ENCODE assay signal across 8 cellular contexts in the genomic region with DNA sequence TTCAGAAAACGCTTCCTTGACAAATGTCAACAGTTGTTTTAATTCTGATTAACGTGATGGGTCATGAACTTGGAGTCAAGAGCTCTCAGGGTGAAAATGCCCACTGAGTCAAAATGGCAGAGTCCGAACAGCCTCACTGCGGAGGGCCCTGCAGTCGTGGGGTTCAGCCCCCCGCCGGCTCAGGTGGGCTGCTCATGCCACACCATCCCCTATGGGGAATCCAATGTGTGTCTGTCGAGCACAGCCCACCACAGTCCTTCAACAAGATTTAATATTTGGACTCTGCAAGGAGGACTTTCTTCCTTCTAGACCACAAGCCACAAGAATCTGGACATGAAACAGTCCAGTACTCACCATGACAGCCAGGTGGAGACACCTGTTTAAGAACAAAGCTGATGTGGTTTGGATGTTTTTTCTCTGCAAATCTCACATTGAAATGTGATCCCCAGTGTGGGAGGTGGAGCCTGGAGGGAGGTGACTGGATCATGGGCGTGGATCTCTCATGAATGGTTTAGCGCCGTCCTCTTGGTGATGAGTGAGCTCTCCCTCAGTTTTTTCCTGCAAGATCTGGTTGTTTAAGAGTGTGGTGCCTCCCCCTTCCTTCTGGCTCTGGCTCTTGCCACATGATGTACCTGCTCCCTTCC.
A peak's percentile ranks its signal among the peaks of the same experiment; 100 is the strongest.
DNase-seq lines count a peak whose midpoint lies in the region; FAIRE-seq and TF ChIP-seq lines count a peak whose summit lies in the region.
"Had no signal": no experiment of that assay in that cellular context is flagged by ENCODE, and none has a peak within 500 bp of the region (broad histone marks: within the 10 kb centered on the region; RNA-seq: fewer than 3 reads in every experiment).

No MANE protein-coding gene starts in this region.

- FAIRE-seq in H1 (lab: Jason Lieb, UNC), result peak; percentile 86

- H3K9me3 ChIP-seq in H1 (ENCODE audit: insufficient read depth in 2 of 2, low read depth in 1 of 2, low read length in 1 of 2), result no peaks in the 10 kb centered on the region
- no peaks in the 10 kb centered on the region for H3K9me3 ChIP-seq in parathyroid adenoma (ENCODE audit: control insufficient read depth, low read length)

- H2AFZ ChIP-seq in H1 (ENCODE audit: low read length), result 0 out of 2 replicates have a peak overlapping the region, but pooled peaks have one; percentile 74
- H2AFZ ChIP-seq in parathyroid adenoma, result no peak overlapping the region

- H3K27me3 ChIP-seq in H7 (ENCODE audit: control insufficient read depth, insufficient read depth, low read length) (no peaks in the 10 kb centered on the region), H1 (replicated peaks in 1 of 4; ENCODE audit: control insufficient read depth in 3 of 4, extremely low read depth in 1 of 4, insufficient read depth in 3 of 4, low read length in 3 of 4) (no peaks in the 10 kb centered on the region; a peak in 1 of 7 replicates), parathyroid adenoma (ENCODE audit: control insufficient read depth, insufficient read depth, low read length) (no peaks in the 10 kb centered on the region)

- no peak overlapping the region for H3K23ac ChIP-seq in H1 (ENCODE audit: insufficient read length)

- DNase-seq in H7, result peak; percentile 85
- peak; percentile 91 for DNase-seq in NCI-H2107 treated with DMSO at 0.1 percent for 48 hours (lab: John Stamatoyannopoulos, UW; ENCODE audit: unreplicated experiment)
- peak; percentile 41 to 64 for DNase-seq in H1 (ENCODE audit: low read depth in 1 of 2, low spot score in 2 of 2)
- no peak for DNase-seq in activated T-cell treated with anti-CD3 and anti-CD28 coated beads for 4 hours
- no peak for DNase-seq in effector CD4-positive, alpha-beta T cell
- DNase-seq in HEK293T (ENCODE audit: extremely low spot score), result no peak

- CTCF ChIA-PET in H1 (lab: Charles Lee; ENCODE audit: partially characterized antibody) (no interaction called here), HEK293T (lab: Yijun Ruan, JAX) (no interaction called here)

- no peaks in the 10 kb centered on the region for H3K36me3 ChIP-seq in H7 (replicated peaks; ENCODE audit: control insufficient read depth, insufficient read depth, low read length)
- no peaks in the 10 kb centered on the region for H3K36me3 ChIP-seq in H1 (ENCODE audit: control insufficient read depth in 2 of 4, insufficient read depth in 4 of 4, low read length in 3 of 4)
- H3K36me3 ChIP-seq in parathyroid adenoma (ENCODE audit: control insufficient read depth, insufficient read depth, low read length), result no peaks in the 10 kb centered on the region

- no peak overlapping the region for H2BK5ac ChIP-seq in H1 (ENCODE audit: low read depth, low read length)

- H3K4me3 ChIP-seq in H7 (ENCODE audit: insufficient read depth, low read depth, low read length) (no peak overlapping the region), H1 (ENCODE audit: extremely low read depth in 1 of 4, insufficient read depth in 2 of 4, low read depth in 3 of 4, low read length in 4 of 4) (peak overlapping the region in 1 of 4 experiments; percentile 47; a peak in 1 of 8 replicates), parathyroid adenoma (ENCODE audit: low read depth, low read length) (no peak overlapping the region)
- H3K4me3 ChIP-seq: skin epidermis had no signal

- no peak overlapping the region for H2AK5ac ChIP-seq in H1 (ENCODE audit: low read depth, low read length)

- no peak overlapping the region for H4K91ac ChIP-seq in H1 (replicated peaks; ENCODE audit: insufficient read length, low read length)

- POLR2A ChIA-PET in H1 (lab: Charles Lee; ENCODE audit: partially characterized antibody), result no interaction called here
- POLR2A ChIA-PET in HEK293T (lab: Yijun Ruan, JAX), result no interaction called here

- no peak overlapping the region for H3K4ac ChIP-seq in H1 (replicated peaks; ENCODE audit: insufficient read length, low read depth, low read length)

- no peak overlapping the region; the same call in 1 of the 2 replicates for H3K18ac ChIP-seq in H1 (ENCODE audit: extremely low read depth, low read length)

- H3K27ac ChIP-seq in H1 (ENCODE audit: low read depth, low read length), result no peak overlapping the region
- H3K27ac ChIP-seq in parathyroid adenoma, result no peak overlapping the region
- H3K27ac ChIP-seq: skin epidermis had no signal

- H3K79me1 ChIP-seq in H1 (ENCODE audit: low read depth, low read length), result no peaks in the 10 kb centered on the region

- H3K4me2 ChIP-seq in H1 (ENCODE audit: insufficient read depth in 1 of 2, low read depth in 2 of 2, low read length in 2 of 2), result peak overlapping the region; percentile 28 to 60; a peak in 3 of 4 replicates
- no peak overlapping the region for H3K4me2 ChIP-seq in parathyroid adenoma (ENCODE audit: low read length)

- H2BK120ac ChIP-seq in H1 (replicated peaks; ENCODE audit: low read depth, low read length), result no peak overlapping the region

- H3K4me1 ChIP-seq in H1 (replicated peaks in 1 of 4; ENCODE audit: control insufficient read depth in 3 of 4, insufficient read depth in 4 of 4, low read length in 3 of 4) (peaks cover 0 to 2% (median 0%) of the 10 kb centered on the region in 4 experiments; a peak in 3 of 7 replicates), parathyroid adenoma (peaks cover 8% of the 10 kb centered on the region)

- H3K79me2 ChIP-seq in H1 (ENCODE audit: control insufficient read depth in 1 of 2, insufficient read depth in 2 of 2, low read length in 2 of 2) (no peaks in the 10 kb centered on the region), parathyroid adenoma (no peaks in the 10 kb centered on the region)

- no peaks in the 10 kb centered on the region for H3K23me2 ChIP-seq in H1 (ENCODE audit: low read depth, low read length)

- H4K8ac ChIP-seq in H1 (ENCODE audit: extremely low read depth, insufficient read depth, low read length), result no peak overlapping the region

- peak in 2 of 3 experiments; percentile 77 to 81; a peak in 3 of 4 replicates for TF ChIP-seq CTCF in H1 (IDR thresholded peaks at IDR 0.05; ENCODE audit: control extremely low read depth in 1 of 3, insufficient read depth in 1 of 3, low read depth in 1 of 3, low read length in 3 of 3)
- TF ChIP-seq CTCF in parathyroid adenoma (IDR thresholded peaks at IDR 0.05), result peak; percentile 78

- H4K5ac ChIP-seq in H1 (ENCODE audit: insufficient read length, low read depth, low read length), result no peak overlapping the region

- no peak overlapping the region for H3K9ac ChIP-seq in H1 (replicated peaks in 1 of 4; ENCODE audit: extremely low read depth in 1 of 4, low read depth in 3 of 4, low read length in 3 of 4)
- H3K9ac ChIP-seq in parathyroid adenoma, result no peak overlapping the region

- no peak for TF ChIP-seq EP300 in H1 (IDR thresholded peaks at IDR 0.05; ENCODE audit: borderline replicate concordance in 1 of 2, low read depth in 2 of 2, low read length in 2 of 2)

- H2BK20ac ChIP-seq in H1 (ENCODE audit: low read length), result no peak overlapping the region

- WGBS in H1 (ENCODE audit: extremely low coverage in 1 of 2, insufficient coverage in 1 of 2, insufficient read length in 1 of 2, insufficient replicate concordance in 2 of 2, low coverage in 1 of 2, low lambda C conversion rate in 2 of 2, missing lambda C conversion rate in 1 of 2), 2 experiments, result 62% methylated on average over 11 of the region's 11 CpGs; no CpG with 5 or more reads in 1 of the 2 experiments

- TF ChIP-seq POLR2A in H1 (IDR thresholded peaks at IDR 0.05; ENCODE audit: control extremely low read depth in 1 of 2, low read depth in 2 of 2, low read length in 2 of 2), result no peak

- H4K20me1 ChIP-seq in H1 (replicated peaks in 1 of 2; ENCODE audit: control insufficient read depth in 1 of 2, insufficient read depth in 2 of 2, low read length in 2 of 2), result no peaks in the 10 kb centered on the region

- no peak overlapping the region for H3K56ac ChIP-seq in H1 (replicated peaks; ENCODE audit: insufficient read length, low read depth, low read length)

- no peak overlapping the region for H3K14ac ChIP-seq in H1 (ENCODE audit: insufficient read length)

- peak; percentile 73 to 85 for TF ChIP-seq RAD21 in H1 (IDR thresholded peaks at IDR 0.05 in 1 of 2, conservative IDR thresholded peaks at IDR 0.05 in 1 of 2; ENCODE audit: low read depth in 2 of 2, low read length in 2 of 2)

- no peak overlapping the region for H2BK12ac ChIP-seq in H1 (ENCODE audit: low read depth, low read length)

- H2BK15ac ChIP-seq in H1 (ENCODE audit: low read length), result no peak overlapping the region

TF ChIP-seq in H1, 55 proteins besides CTCF, POLR2A, EP300 and RAD21 (continues in another document):
- TF ChIP-seq, protein P1, sequence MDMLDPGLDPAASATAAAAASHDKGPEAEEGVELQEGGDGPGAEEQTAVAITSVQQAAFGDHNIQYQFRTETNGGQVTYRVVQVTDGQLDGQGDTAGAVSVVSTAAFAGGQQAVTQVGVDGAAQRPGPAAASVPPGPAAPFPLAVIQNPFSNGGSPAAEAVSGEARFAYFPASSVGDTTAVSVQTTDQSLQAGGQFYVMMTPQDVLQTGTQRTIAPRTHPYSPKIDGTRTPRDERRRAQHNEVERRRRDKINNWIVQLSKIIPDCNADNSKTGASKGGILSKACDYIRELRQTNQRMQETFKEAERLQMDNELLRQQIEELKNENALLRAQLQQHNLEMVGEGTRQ (IDR thresholded peaks at IDR 0.05; ENCODE audit: low read length), result no peak
- TF ChIP-seq EZH2 (IDR thresholded peaks at IDR 0.05; ENCODE audit: low read depth, low read length, severe bottlenecking), result no peak
- TF ChIP-seq, protein P2, sequence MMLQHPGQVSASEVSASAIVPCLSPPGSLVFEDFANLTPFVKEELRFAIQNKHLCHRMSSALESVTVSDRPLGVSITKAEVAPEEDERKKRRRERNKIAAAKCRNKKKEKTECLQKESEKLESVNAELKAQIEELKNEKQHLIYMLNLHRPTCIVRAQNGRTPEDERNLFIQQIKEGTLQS (IDR thresholded peaks at IDR 0.05; ENCODE audit: insufficient read depth, low read depth, low read length), result no peak
- TF ChIP-seq CREB1 (IDR thresholded peaks at IDR 0.05), result no peak

TF ChIP-seq in HEK293T, 16 proteins besides CTCF, POLR2A, EP300 and RAD21:
- TF ChIP-seq ZNF384 (IDR thresholded peaks at IDR 0.05) (no peak), FOXA1 (IDR thresholded peaks at IDR 0.05) (no peak), SP1 (IDR thresholded peaks at IDR 0.05) (no peak), ARNT (IDR thresholded peaks at IDR 0.05) (no peak)
TF ChIP-seq in HEK293T: peak in this region for 0.

Comparison
In these comparisons a context has a peak if more than half of its experiments do, and no peak if none do; other contexts are left out.
1. DNase-seq: peak in H7 (single experiment), NCI-H2107 treated with DMSO at 0.1 percent for 48 hours (single experiment) and H1 (2 of 2); none in activated T-cell treated with anti-CD3 and anti-CD28 coated beads for 4 hours (single experiment), effector CD4-positive, alpha-beta T cell (single experiment) and HEK293T (single experiment).